In genomic region chr9:62800451-62801371, GRCh38 we compare ENCODE assay signal across 8 cellular contexts.
DNase-seq lines count a peak whose midpoint lies in the region; ATAC-seq and TF ChIP-seq lines count a peak whose summit lies in the region.
"Not testable (repeated sequence)": the region's sequence is repeated elsewhere in the genome, so short reads cannot be mapped to it uniquely, and the experiment has no call there.

No MANE protein-coding gene starts in this region.

- not testable (repeated sequence) for H3K27me3 ChIP-seq in SU-DHL-6 (ENCODE audit: low read length)
- H3K27me3 ChIP-seq in esophagus squamous epithelium, result peaks cover 0 to 69% (median 8%) of the 10 kb centered on the region in 4 donors
- peaks cover 38% of the 10 kb centered on the region for H3K27me3 ChIP-seq in kidney epithelial cell (ENCODE audit: control insufficient read depth, insufficient read depth, low read length)
- H3K27me3 ChIP-seq in trophoblast cell (ENCODE audit: insufficient read depth, low read length), result peaks cover 40% of the 10 kb centered on the region
- peaks cover 29% of the 10 kb centered on the region for H3K27me3 ChIP-seq in thymus (ENCODE audit: control insufficient read depth, insufficient read depth)

- not testable (repeated sequence) for H4K20me1 ChIP-seq in SU-DHL-6 (ENCODE audit: low read depth, low read length)

- H4K8ac ChIP-seq in trophoblast cell (ENCODE audit: low read depth, low read length), result not testable (repeated sequence)

- not testable (repeated sequence) for H2AFZ ChIP-seq in SU-DHL-6 (ENCODE audit: low read depth, low read length, severe bottlenecking); trophoblast cell (ENCODE audit: insufficient read depth, low read length, poor library complexity)

- TF ChIP-seq CTCF in SU-DHL-6 (IDR thresholded peaks at IDR 0.05; ENCODE audit: insufficient read depth, low read length, poor library complexity, severe bottlenecking); esophagus squamous epithelium (IDR thresholded peaks at IDR 0.05); kidney epithelial cell (IDR thresholded peaks at IDR 0.05; ENCODE audit: insufficient read depth, low read length, poor library complexity, severe bottlenecking): not testable (repeated sequence)

- H3K79me2 ChIP-seq in SU-DHL-6 (ENCODE audit: insufficient read depth, low read length); trophoblast cell (ENCODE audit: control insufficient read depth, insufficient read depth, low read length, poor library complexity): not testable (repeated sequence)

- intact Hi-C loops in esophagus squamous epithelium (cut with DNase I), result not testable (repeated sequence)

- H3K9ac ChIP-seq in ES-I3 (ENCODE audit: low read depth, low read length), result peak overlapping the region; percentile 93; the same call in 1 of the 2 replicates
- H3K9ac ChIP-seq in SU-DHL-6 (ENCODE audit: low read length), result peak overlapping the region; percentile 83
- not testable (repeated sequence) for H3K9ac ChIP-seq in trophoblast cell (ENCODE audit: low read length)

- not testable (repeated sequence) for H2BK120ac ChIP-seq in trophoblast cell (ENCODE audit: insufficient read depth, low read length, poor library complexity)

- not testable (repeated sequence) for H3K79me1 ChIP-seq in trophoblast cell (ENCODE audit: low read length)

- not testable (repeated sequence) for H4K91ac ChIP-seq in trophoblast cell (ENCODE audit: low read depth, low read length)

- H3K27ac ChIP-seq in SU-DHL-6 (ENCODE audit: low read depth, low read length), result peak overlapping the region; percentile 74
- H3K27ac ChIP-seq in esophagus squamous epithelium, result peak overlapping the region in 3 of 4 donors; percentile 1 to 84 (median 77)
- H3K27ac ChIP-seq in trophoblast cell (ENCODE audit: low read depth, low read length), result not testable (repeated sequence)
- H3K27ac ChIP-seq in thymus (ENCODE audit: low read depth), result peak overlapping the region; percentile 37

- H2AK5ac ChIP-seq in trophoblast cell (ENCODE audit: low read length), result not testable (repeated sequence)

- not testable (repeated sequence) for H3K14ac ChIP-seq in trophoblast cell (ENCODE audit: low read length)

- DNase-seq in activated naive CD8-positive, alpha-beta T cell treated with anti-CD3 and anti-CD28 coated beads for 36 hours, result peak; percentile 22
- DNase-seq in esophagus squamous epithelium (lab: John Stamatoyannopoulos, UW); kidney epithelial cell (ENCODE audit: low read depth): not testable (repeated sequence)
- DNase-seq in trophoblast cell, result peak in 1 of 2 donors; percentile 14

- H3K36me3 ChIP-seq in ES-I3 (ENCODE audit: insufficient read depth, low read length); SU-DHL-6 (ENCODE audit: low read length); esophagus squamous epithelium; kidney epithelial cell (ENCODE audit: control insufficient read depth, insufficient read depth, low read length); trophoblast cell (ENCODE audit: control insufficient read depth in 1 of 2, insufficient read depth in 2 of 2, low read length in 2 of 2); thymus (ENCODE audit: control insufficient read depth, insufficient read depth): not testable (repeated sequence)

- H3K4me3 Mint-ChIP-seq in activated naive CD8-positive, alpha-beta T cell treated with anti-CD3 and anti-CD28 coated beads for 36 hours, result peak overlapping the region; percentile 63

- H3K4me3 ChIP-seq in SU-DHL-6 (ENCODE audit: insufficient read depth, low read length, poor library complexity, severe bottlenecking) (peak overlapping the region; percentile 73), esophagus squamous epithelium (peak overlapping the region in 3 of 4 donors; percentile 2 to 65 (median 23)), kidney epithelial cell (ENCODE audit: low read depth, low read length) (peak overlapping the region; percentile 77), trophoblast cell (ENCODE audit: low read depth, low read length) (peak overlapping the region; percentile 61)
- H3K4me3 ChIP-seq in thymus (ENCODE audit: low read length), result not testable (repeated sequence)

- H3K4me2 ChIP-seq in SU-DHL-6 (ENCODE audit: low read depth, low read length, poor library complexity, severe bottlenecking), result peak overlapping the region; percentile 82
- H3K4me2 ChIP-seq in trophoblast cell (ENCODE audit: low read length), result peak overlapping the region; percentile 25

- H3K4ac ChIP-seq in trophoblast cell (ENCODE audit: low read depth, low read length), result not testable (repeated sequence)

- not testable (repeated sequence) for H3K23ac ChIP-seq in trophoblast cell (ENCODE audit: low read length)

- ATAC-seq in HG02571 (IDR thresholded peaks at IDR 0.05; ENCODE audit: unreplicated experiment), result peak; percentile 23

- 56 to 62% methylated on average over 26 to 28 of the region's 30 CpGs for WGBS in esophagus squamous epithelium, 2 donors
- no CpG with 5 or more reads among the region's 30 CpGs for WGBS in trophoblast cell (ENCODE audit: extremely low coverage, insufficient coverage, insufficient read length)
- WGBS in thymus, result 27% methylated on average over 30 of the region's 30 CpGs

- H3K9me2 ChIP-seq in SU-DHL-6 (replicated peaks; ENCODE audit: insufficient read depth, low read length), result not testable (repeated sequence)

- H3K27ac Mint-ChIP-seq in activated naive CD8-positive, alpha-beta T cell treated with anti-CD3 and anti-CD28 coated beads for 36 hours, result not testable (repeated sequence)

- not testable (repeated sequence) for H3K18ac ChIP-seq in trophoblast cell (ENCODE audit: low read length)

- peaks cover 29% of the 10 kb centered on the region for H3K4me1 Mint-ChIP-seq in activated naive CD8-positive, alpha-beta T cell treated with anti-CD3 and anti-CD28 coated beads for 36 hours

- H3K9me3 Mint-ChIP-seq in activated naive CD8-positive, alpha-beta T cell treated with anti-CD3 and anti-CD28 coated beads for 36 hours, result not testable (repeated sequence)

- H2BK12ac ChIP-seq in trophoblast cell (ENCODE audit: low read length), result not testable (repeated sequence)

- H4K12ac ChIP-seq in trophoblast cell (ENCODE audit: low read depth, low read length), result not testable (repeated sequence)

- peak overlapping the region; percentile 21 for H2BK5ac ChIP-seq in trophoblast cell (ENCODE audit: low read depth, low read length, poor library complexity)

- not testable (repeated sequence) for H3K9me3 ChIP-seq in ES-I3 (ENCODE audit: control insufficient read depth, insufficient read depth, low read length); SU-DHL-6 (ENCODE audit: insufficient read depth, low read length); esophagus squamous epithelium; trophoblast cell (ENCODE audit: insufficient read depth, low read depth, low read length); thymus (ENCODE audit: control insufficient read depth)

- not testable (repeated sequence) for H3F3A ChIP-seq in SU-DHL-6 (ENCODE audit: insufficient read depth)

- H3K27me3 Mint-ChIP-seq in activated naive CD8-positive, alpha-beta T cell treated with anti-CD3 and anti-CD28 coated beads for 36 hours, result peaks cover 61% of the 10 kb centered on the region

- not testable (repeated sequence) for H3K4me1 ChIP-seq in ES-I3 (ENCODE audit: insufficient read depth, low read length); trophoblast cell (ENCODE audit: control insufficient read depth in 1 of 2, insufficient read depth in 2 of 2, low read length in 2 of 2); thymus (ENCODE audit: control insufficient read depth, insufficient read depth, low read length)
- H3K4me1 ChIP-seq in esophagus squamous epithelium, result peaks cover 4 to 47% (median 20%) of the 10 kb centered on the region in 3 donors

- H3K36me3 Mint-ChIP-seq in activated naive CD8-positive, alpha-beta T cell treated with anti-CD3 and anti-CD28 coated beads for 36 hours, result not testable (repeated sequence)

- not testable (repeated sequence) for TF ChIP-seq POLR2A in esophagus squamous epithelium (IDR thresholded peaks at IDR 0.05)
